8 cellular contexts compared by ENCODE assay signal in genomic region chr20:26209171-26209941, GRCh38.
DNase-seq lines count a peak whose midpoint lies in the region; ATAC-seq and TF ChIP-seq lines count a peak whose summit lies in the region.

No MANE protein-coding gene starts in this region.

- H3K27me3 ChIP-seq in ascending aorta, result peaks cover 14% of the 10 kb centered on the region
- peaks cover 25% of the 10 kb centered on the region for H3K27me3 ChIP-seq in lower lobe of right lung (ENCODE audit: low read depth)

- peak; percentile 1 to 2 for DNase-seq in stimulated activated CD4-positive, alpha-beta T cell treated with anti-CD3 and anti-CD28 coated beads, Interleukin-15, amount 100 ng/mL, for 1 hour (ENCODE audit: low read depth in 1 of 2, low spot score in 1 of 2)
- DNase-seq in stimulated activated CD4-positive, alpha-beta T cell treated with anti-CD3 and anti-CD28 coated beads, Interleukin-12 subunit alpha, Interleukin-12 subunit beta, amount 100 ng/mL, for 4 hours, result no peak
- DNase-seq in ascending aorta (ENCODE audit: low spot score in 2 of 2) (no peak), lower lobe of right lung (peak; percentile 52), HuH-7 (ENCODE audit: low spot score) (no peak), mucosa of gallbladder (ENCODE audit: low spot score) (no peak)

- H3K9me3 ChIP-seq in ascending aorta, result no peaks in the 10 kb centered on the region
- H3K9me3 ChIP-seq in lower lobe of right lung, result no peaks in the 10 kb centered on the region

- no peak for TF ChIP-seq CTCF in ascending aorta (IDR thresholded peaks at IDR 0.05)
- no peak for TF ChIP-seq CTCF in lower lobe of right lung (IDR thresholded peaks at IDR 0.05)

- intact Hi-C loops in ascending aorta (cut with DNase I), result no loop called here
- intact Hi-C loops in lower lobe of right lung (cut with DNase I), result no loop called here

- H3K4me1 ChIP-seq in ascending aorta, result peaks cover 3 to 5% of the 10 kb centered on the region in 2 donors
- no peaks in the 10 kb centered on the region for H3K4me1 ChIP-seq in lower lobe of right lung

- H3K4me3 ChIP-seq in ascending aorta (peak overlapping the region; percentile 0 to 27), lower lobe of right lung (peak overlapping the region; percentile 52)

- H3K27ac ChIP-seq in ascending aorta (no peak overlapping the region), lower lobe of right lung (peak overlapping the region; percentile 60)

- ATAC-seq in lower lobe of right lung (peak; percentile 40 to 64), GM18867 (IDR thresholded peaks at IDR 0.05; ENCODE audit: unreplicated experiment) (no peak), GM21526 (IDR thresholded peaks at IDR 0.05; ENCODE audit: low FRiP score, unreplicated experiment) (no peak)

- H3K36me3 ChIP-seq in ascending aorta (no peaks in the 10 kb centered on the region), lower lobe of right lung (no peaks in the 10 kb centered on the region)

Comparison
In these comparisons a context has a peak if more than half of its experiments do, and no peak if none do; other contexts are left out.
1. DNase-seq: peak in stimulated activated CD4-positive, alpha-beta T cell treated with anti-CD3 and anti-CD28 coated beads, Interleukin-15, amount 100 ng/mL, for 1 hour (2 of 2) and lower lobe of right lung (single experiment); none in stimulated activated CD4-positive, alpha-beta T cell treated with anti-CD3 and anti-CD28 coated beads, Interleukin-12 subunit alpha, Interleukin-12 subunit beta, amount 100 ng/mL, for 4 hours (single experiment), ascending aorta (0 of 2), HuH-7 (single experiment) and mucosa of gallbladder (single experiment).
2. ATAC-seq: peak in lower lobe of right lung (2 of 2); none in GM18867 (single experiment) and GM21526 (single experiment).